16 cellular contexts compared by ENCODE assay signal in genomic region chr7:115354925-115355324, GRCh38.
DNase-seq lines count a peak whose midpoint lies in the region; ATAC-seq, FAIRE-seq and TF ChIP-seq lines count a peak whose summit lies in the region.
"Had no signal": no experiment of that assay in that cellular context is flagged by ENCODE, and none has a peak within 500 bp of the region (broad histone marks: within the 10 kb centered on the region; RNA-seq: fewer than 3 reads in every experiment).

No MANE protein-coding gene starts in this region.

- DNase-seq in HepG2 (ENCODE audit: low spot score) (no peak), right lobe of liver (no peak), RCC 7860 (ENCODE audit: low spot score) (no peak), kidney (no peak), HUDEP-2 (lab: John Stamatoyannopoulos, UW; ENCODE audit: unreplicated experiment in 76 of 76) (no peak), glomerular visceral epithelial cell (ENCODE audit: extremely low spot score) (no peak)
- DNase-seq: CD4-positive, alpha-beta memory T cell; DMS153; DMS79; GF-D8; GOT3; H7 had no signal

- no peak overlapping the region for H2AFZ ChIP-seq in HepG2 (ENCODE audit: low read length)

- BruUV-seq in HepG2 (replicated peaks; lab: Mats Ljungman, UMichigan), result no TSS peak

- 31% methylated on average over 1 of the region's 1 CpG for WGBS in HepG2 (ENCODE audit: low lambda C conversion rate)
- 41% methylated on average over 1 of the region's 1 CpG for WGBS in right lobe of liver (ENCODE audit: insufficient coverage, low coverage, low lambda C conversion rate, missing lambda C conversion rate)

- no peak for TF ChIP-seq POLR2A in HepG2 (IDR thresholded peaks at IDR 0.05; ENCODE audit: insufficient read depth in 1 of 2, low read depth in 2 of 2, low read length in 2 of 2)
- TF ChIP-seq POLR2A in right lobe of liver (IDR thresholded peaks at IDR 0.05), result no peak

- no peak overlapping the region for H3K4me2 ChIP-seq in HepG2 (ENCODE audit: low read depth, low read length)
- H3K4me2 ChIP-seq: A549, BLaER1 had no signal

- in situ Hi-C loops in HepG2 (cut with HindIII; ENCODE audit: extremely low pct_ligation_motif_present, low pct_unique_long_range_greater_than_20kb), result loop anchor here (25.0 kb wide), 1 partner anchor 357 kb away; no protein-coding TSS in a partner anchor

- CTCF ChIA-PET in HepG2 (lab: Yijun Ruan, JAX; ENCODE audit: low intra/inter-chr PET ratio, low total read pairs), result no interaction called here

- intact Hi-C loops in HepG2 (cut with micrococcal nuclease; ENCODE audit: unreplicated experiment), result no loop called here
- intact Hi-C loops in right lobe of liver (cut with DNase I), result no loop called here
- intact Hi-C loops in kidney (cut with DNase I), result no loop called here

- no peak for TF ChIP-seq RAD21 in HepG2 (CRISPR knock-in tag; IDR thresholded peaks at IDR 0.05)

- H3K9ac ChIP-seq in HepG2 (ENCODE audit: insufficient read depth, low read depth, low read length) (no peak overlapping the region), kidney (ENCODE audit: low read length in 2 of 2) (no peak overlapping the region)
- H3K9ac ChIP-seq: BLaER1 had no signal

- ATAC-seq in HepG2 (no peak), right lobe of liver (no peak), GM21447 (IDR thresholded peaks at IDR 0.05; ENCODE audit: unreplicated experiment) (no peak)
- ATAC-seq: A549 had no signal

- no peak for TF ChIP-seq CTCF in HepG2 (CRISPR knock-in tag; IDR thresholded peaks at IDR 0.05)
- no peak for TF ChIP-seq CTCF in right lobe of liver (IDR thresholded peaks at IDR 0.05)
- TF ChIP-seq CTCF in kidney (IDR thresholded peaks at IDR 0.05; ENCODE audit: borderline replicate concordance, extremely low read depth, insufficient read depth), result no peak

- H3K9me3 ChIP-seq in HepG2 (ENCODE audit: low read length) (no peaks in the 10 kb centered on the region), right lobe of liver (no peaks in the 10 kb centered on the region), kidney (ENCODE audit: control insufficient read depth in 1 of 2, low read length in 2 of 2) (no peaks in the 10 kb centered on the region)
- H3K9me3 ChIP-seq: A549, BLaER1 had no signal

- no peak overlapping the region for H3K4me3 ChIP-seq in HepG2 (replicated peaks in 1 of 3; ENCODE audit: insufficient read depth in 1 of 3, low read depth in 2 of 3, low read length in 3 of 3)
- H3K4me3 ChIP-seq in right lobe of liver, result no peak overlapping the region
- no peak overlapping the region for H3K4me3 ChIP-seq in kidney (ENCODE audit: low read length in 2 of 2)
- H3K4me3 ChIP-seq: A549, BLaER1 had no signal

- H3K27ac ChIP-seq in HepG2 (ENCODE audit: extremely low read length, insufficient read depth, low read length) (no peak overlapping the region), right lobe of liver (no peak overlapping the region), kidney (ENCODE audit: low read depth in 2 of 2, low read length in 2 of 2) (no peak overlapping the region)
- H3K27ac ChIP-seq: 22Rv1, A549, BLaER1 had no signal

- no peak for FAIRE-seq in HepG2 (lab: Jason Lieb, UNC)
- FAIRE-seq in RCC 7860 (lab: Jason Lieb, UNC), result peak; percentile 59
- FAIRE-seq in kidney (lab: Jason Lieb, UNC), result peak; percentile 39

- no peak for TF ChIP-seq EP300 in HepG2 (IDR thresholded peaks at IDR 0.05; ENCODE audit: low read depth in 2 of 2, low read length in 2 of 2)
- TF ChIP-seq EP300 in HepG2 (CRISPR knock-in tag; IDR thresholded peaks at IDR 0.05; ENCODE audit: borderline replicate concordance), result no peak

- H3K36me3 ChIP-seq in HepG2 (replicated peaks in 1 of 2; ENCODE audit: control insufficient read depth in 1 of 2, insufficient read depth in 2 of 2, low read length in 2 of 2), result no peaks in the 10 kb centered on the region
- H3K36me3 ChIP-seq in right lobe of liver, result no peaks in the 10 kb centered on the region
- H3K36me3 ChIP-seq in kidney (ENCODE audit: control insufficient read depth in 1 of 2, insufficient read depth in 2 of 2, low read length in 2 of 2), result no peaks in the 10 kb centered on the region
- H3K36me3 ChIP-seq: BLaER1 had no signal

- H4K20me1 ChIP-seq in HepG2 (ENCODE audit: insufficient read depth, low read length), result no peaks in the 10 kb centered on the region
- H4K20me1 ChIP-seq: BLaER1 had no signal

- POLR2A ChIA-PET in HepG2 (lab: Yijun Ruan, JAX), result no interaction called here

- H3K27me3 ChIP-seq in HepG2 (ENCODE audit: control insufficient read depth in 1 of 2, insufficient read depth in 2 of 2, low read length in 2 of 2), result no peaks in the 10 kb centered on the region
- H3K27me3 ChIP-seq in right lobe of liver, result no peaks in the 10 kb centered on the region
- H3K27me3 ChIP-seq: BLaER1 had no signal

- H3K4me1 ChIP-seq in HepG2 (ENCODE audit: insufficient read depth, low read length) (no peaks in the 10 kb centered on the region), right lobe of liver (no peaks in the 10 kb centered on the region), kidney (ENCODE audit: control insufficient read depth in 1 of 2, insufficient read depth in 1 of 2, low read depth in 1 of 2, low read length in 2 of 2) (no peaks in the 10 kb centered on the region)
- H3K4me1 ChIP-seq: BLaER1 had no signal

- no peaks in the 10 kb centered on the region for H3K79me2 ChIP-seq in HepG2 (ENCODE audit: insufficient read depth, low read length)

TF ChIP-seq in HepG2, 621 proteins besides CTCF, POLR2A, EP300 and RAD21:
- TF ChIP-seq ZNF567 (CRISPR knock-in tag; IDR thresholded peaks at IDR 0.05; ENCODE audit: borderline replicate concordance), result no peak
- TF ChIP-seq ATF7 (IDR thresholded peaks at IDR 0.05), result peak; percentile 3; the same call in 1 of the 2 replicates
- no peak for TF ChIP-seq ATF7 (CRISPR knock-in tag; IDR thresholded peaks at IDR 0.05)
